In the genomic region with DNA sequence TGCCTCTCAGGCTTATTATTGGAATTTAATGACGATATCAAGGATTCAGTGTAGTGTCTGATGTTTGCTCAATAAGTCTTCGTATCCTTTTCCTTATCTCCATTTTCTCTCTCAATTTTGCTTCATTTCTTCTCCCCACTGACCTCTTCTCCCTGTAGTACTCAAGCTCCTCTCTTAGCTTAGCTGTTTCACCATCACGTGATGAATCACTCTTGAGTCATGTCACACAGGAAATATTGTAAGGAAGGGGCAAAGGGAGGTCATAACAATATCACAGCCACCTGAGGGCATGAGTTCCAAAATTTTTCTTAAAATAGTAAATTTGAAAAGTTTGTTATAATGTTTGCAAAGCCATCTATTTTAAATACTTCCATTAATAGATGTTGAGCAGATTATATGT, we compare ENCODE assay signal across 10 cellular contexts.
A peak's percentile ranks its signal among the peaks of the same experiment; 100 is the strongest.
DNase-seq lines count a peak whose midpoint lies in the region; ATAC-seq and FAIRE-seq lines count a peak whose summit lies in the region.
"Had no signal": no experiment of that assay in that cellular context is flagged by ENCODE, and none has a peak within 500 bp of the region (broad histone marks: within the 10 kb centered on the region; RNA-seq: fewer than 3 reads in every experiment).

No MANE protein-coding gene starts in this region.

- DNase-seq in HCEC 1CT = peak; percentile 83
- DNase-seq in RCC 7860 (ENCODE audit: low spot score) = peak; percentile 64
- peak; percentile 43 for DNase-seq in skeletal muscle cell (ENCODE audit: low read depth)
- no peak for DNase-seq in NK-92 treated with Interleukin-12 subunit alpha and Interleukin-12 subunit beta, amount 100 ng/mL, for 24 hours (lab: John Stamatoyannopoulos, UW)
- no peak for DNase-seq in NCI-H2227 treated with DMSO at 0.1 percent for 48 hours (lab: John Stamatoyannopoulos, UW)
- no peak for DNase-seq in activated CD4-positive, alpha-beta T cell treated with anti-CD3 and anti-CD28 coated beads for 4 hours
- DNase-seq in COLO668 (lab: John Stamatoyannopoulos, UW; ENCODE audit: unreplicated experiment) = no peak
- DNase-seq: activated CD4-positive, alpha-beta T cell treated with anti-CD3 and anti-CD28 coated beads, Interleukin-2, amount 10 ng/mL, durations not matched to agents 7 days and 5 days; esophagus squamous epithelium had no signal

- FAIRE-seq in RCC 7860 (lab: Jason Lieb, UNC) = peak; percentile 83

- ATAC-seq in esophagus mucosa = peak; percentile 62

- H3K4me3 ChIP-seq in skeletal muscle cell (ENCODE audit: low read depth, low read length) = no peak overlapping the region
- H3K4me3 ChIP-seq: esophagus squamous epithelium had no signal

Comparison
In these comparisons a context has a peak if more than half of its experiments do, and no peak if none do; other contexts are left out.
1. DNase-seq: peak in HCEC 1CT (single experiment), RCC 7860 (single experiment) and skeletal muscle cell (single experiment); none in NK-92 treated with Interleukin-12 subunit alpha and Interleukin-12 subunit beta, amount 100 ng/mL, for 24 hours (single experiment), NCI-H2227 treated with DMSO at 0.1 percent for 48 hours (single experiment), activated CD4-positive, alpha-beta T cell treated with anti-CD3 and anti-CD28 coated beads for 4 hours (0 of 2) and COLO668 (single experiment).